ENCODE assay signal across 16 cellular contexts in the genomic region with DNA sequence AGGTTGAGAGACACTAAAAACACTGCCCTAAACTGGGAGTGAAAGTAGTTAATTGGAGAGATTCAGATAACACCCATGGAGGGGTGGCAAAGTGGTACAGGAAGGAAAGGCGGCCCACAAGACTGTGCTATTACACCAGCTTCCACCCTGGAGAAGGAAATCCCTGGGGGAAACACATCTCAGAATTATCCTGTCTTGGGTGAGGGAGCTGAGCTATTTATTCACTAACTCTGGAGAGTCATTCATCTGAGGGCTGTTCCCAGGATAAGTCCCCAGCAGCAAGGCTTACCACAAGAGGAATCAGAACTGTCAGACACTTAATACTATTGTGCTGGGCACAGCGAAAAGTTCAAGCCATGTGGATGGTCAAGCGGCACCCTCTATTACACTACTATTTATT. TPM values are rescaled to one million over a fixed set of nuclear protein-coding genes. Genes with fewer than 3 reads are reported as not detected.
"Had no signal": no experiment of that assay in that cellular context is flagged by ENCODE, and none has a peak within 500 bp of the region (broad histone marks: within the 10 kb centered on the region; RNA-seq: fewer than 3 reads in every experiment).

No MANE protein-coding gene starts in this region.

- H3K36me3 Mint-ChIP-seq: naive thymus-derived CD4-positive, alpha-beta T cell; stimulated activated naive B cell treated with anti-CD40 and anti-IgM and Interleukin-4, amounts not matched to agents 10 μg/mL and 1 μg/mL and 100 μg/mL, for 72 hours had no signal

- H3K4me3 ChIP-seq: gastrocnemius medialis, heart right ventricle, mucosa of descending colon, pancreas had no signal

- ATAC-seq: activated CD8-positive, alpha-beta T cell treated with anti-CD3 and anti-CD28 coated beads, Interleukin-2, amount 10 ng/mL, durations not matched to agents 7 days and 5 days; activated T-cell treated with anti-CD3 and anti-CD28 coated beads, Interleukin-2, amount 50 U/mL, for 4 hours; gastrocnemius medialis; heart right ventricle; mucosa of descending colon; naive thymus-derived CD4-positive, alpha-beta T cell; pancreas; stimulated activated naive B cell treated with anti-CD40 and anti-IgM and Interleukin-4, amounts not matched to agents 10 μg/mL and 1 μg/mL and 100 μg/mL, for 72 hours had no signal

- H3K9me3 Mint-ChIP-seq: activated naive CD4-positive, alpha-beta T cell treated with anti-CD3 and anti-CD28 coated beads for 36 hours; activated T-cell treated with anti-CD3 and anti-CD28 coated beads, Interleukin-2, amount 50 U/mL, for 4 hours; stimulated activated naive B cell treated with anti-CD40 and anti-IgM and Interleukin-4, amounts not matched to agents 10 μg/mL and 1 μg/mL and 100 μg/mL, for 72 hours had no signal

- H3K27ac ChIP-seq: brain microvascular endothelial cell, gastrocnemius medialis, heart right ventricle, pancreas had no signal

- H3K27me3 ChIP-seq: brain microvascular endothelial cell, gastrocnemius medialis, pancreas had no signal

- DNase-seq: activated CD4-positive, alpha-beta T cell treated with anti-CD3 and anti-CD28 coated beads, Interleukin-2, amount 10 ng/mL, durations not matched to agents 7 days and 5 days; activated CD8-positive, alpha-beta T cell treated with anti-CD3 and anti-CD28 coated beads, Interleukin-2, amount 10 ng/mL, durations not matched to agents 7 days and 5 days; activated naive CD4-positive, alpha-beta T cell treated with anti-CD3 and anti-CD28 coated beads for 36 hours; activated T-cell treated with anti-CD3 and anti-CD28 coated beads, Interleukin-2, amount 50 U/mL, for 4 hours; brain microvascular endothelial cell; cerebellar nuclear complex; cortex of kidney; gastrocnemius medialis; heart right ventricle; mesenchymal stem cell; mucosa of descending colon; naive thymus-derived CD4-positive, alpha-beta T cell; pancreas; stimulated activated naive B cell treated with anti-CD40 and anti-IgM and Interleukin-4, amounts not matched to agents 10 μg/mL and 1 μg/mL and 100 μg/mL, for 72 hours; T-helper 1 cell; T-helper 9 cell had no signal

- H3K36me3 ChIP-seq: brain microvascular endothelial cell, gastrocnemius medialis, heart right ventricle, pancreas had no signal

- H3K4me3 Mint-ChIP-seq: activated CD4-positive, alpha-beta T cell treated with anti-CD3 and anti-CD28 coated beads, Interleukin-2, amount 10 ng/mL, durations not matched to agents 7 days and 5 days; activated CD8-positive, alpha-beta T cell treated with anti-CD3 and anti-CD28 coated beads, Interleukin-2, amount 10 ng/mL, durations not matched to agents 7 days and 5 days; activated naive CD4-positive, alpha-beta T cell treated with anti-CD3 and anti-CD28 coated beads for 36 hours; activated T-cell treated with anti-CD3 and anti-CD28 coated beads, Interleukin-2, amount 50 U/mL, for 4 hours; naive thymus-derived CD4-positive, alpha-beta T cell; stimulated activated naive B cell treated with anti-CD40 and anti-IgM and Interleukin-4, amounts not matched to agents 10 μg/mL and 1 μg/mL and 100 μg/mL, for 72 hours had no signal

- H3K4me1 ChIP-seq: gastrocnemius medialis, heart right ventricle, pancreas had no signal

- H3K9me3 ChIP-seq: gastrocnemius medialis, heart right ventricle, mucosa of descending colon, pancreas had no signal

- H3K27me3 Mint-ChIP-seq: stimulated activated naive B cell treated with anti-CD40 and anti-IgM and Interleukin-4, amounts not matched to agents 10 μg/mL and 1 μg/mL and 100 μg/mL, for 72 hours had no signal

- H3K27ac Mint-ChIP-seq: activated CD4-positive, alpha-beta T cell treated with anti-CD3 and anti-CD28 coated beads, Interleukin-2, amount 10 ng/mL, durations not matched to agents 7 days and 5 days; activated CD8-positive, alpha-beta T cell treated with anti-CD3 and anti-CD28 coated beads, Interleukin-2, amount 10 ng/mL, durations not matched to agents 7 days and 5 days; activated naive CD4-positive, alpha-beta T cell treated with anti-CD3 and anti-CD28 coated beads for 36 hours; naive thymus-derived CD4-positive, alpha-beta T cell; stimulated activated naive B cell treated with anti-CD40 and anti-IgM and Interleukin-4, amounts not matched to agents 10 μg/mL and 1 μg/mL and 100 μg/mL, for 72 hours had no signal

RNA-seq across cellular contexts. Expression of gene PRPH2, which starts 13.6 kb away (rescaled TPM):
- total RNA-seq: activated CD4-positive, alpha-beta T cell treated with anti-CD3 and anti-CD28 coated beads, Interleukin-2, amount 10 ng/mL, durations not matched to agents 7 days and 5 days; activated CD8-positive, alpha-beta T cell treated with anti-CD3 and anti-CD28 coated beads, Interleukin-2, amount 10 ng/mL, durations not matched to agents 7 days and 5 days; activated naive CD4-positive, alpha-beta T cell treated with anti-CD3 and anti-CD28 coated beads for 36 hours; naive thymus-derived CD4-positive, alpha-beta T cell had no signal
